ENCODE assay signal across 21 cellular contexts in the genomic region with DNA sequence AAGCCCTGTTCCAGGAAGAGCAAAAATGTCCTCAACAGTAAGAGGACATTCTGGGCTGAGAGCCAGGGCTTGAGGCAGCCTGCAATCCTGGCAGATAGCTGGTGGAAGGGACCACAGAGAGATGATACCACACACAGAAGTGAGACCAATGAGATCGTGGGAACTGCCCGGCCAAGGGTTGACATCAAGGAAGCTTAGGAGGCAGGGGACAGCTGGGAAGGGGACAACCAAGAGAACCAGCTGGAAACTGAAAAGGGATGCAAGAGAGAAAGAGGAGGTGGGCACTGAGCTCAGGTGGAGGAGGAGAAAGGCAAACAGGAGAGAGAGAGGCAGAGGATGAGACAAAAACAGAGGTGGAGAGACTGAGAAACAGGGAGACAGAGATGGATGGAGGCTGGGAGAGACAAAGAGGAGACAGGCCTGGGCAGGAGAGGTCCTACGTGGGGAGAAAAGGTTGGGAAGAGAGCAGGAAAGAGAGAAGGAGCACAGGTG. TPM values are rescaled to one million over a fixed set of nuclear protein-coding genes. Genes with fewer than 3 reads are reported as not detected.
DNase-seq lines count a peak whose midpoint lies in the region; ATAC-seq and TF ChIP-seq lines count a peak whose summit lies in the region.
"Had no signal": no experiment of that assay in that cellular context is flagged by ENCODE, and none has a peak within 500 bp of the region (broad histone marks: within the 10 kb centered on the region; RNA-seq: fewer than 3 reads in every experiment).

No MANE protein-coding gene starts in this region.

- H3K9me3 Mint-ChIP-seq in endothelial cell (ENCODE audit: unreplicated experiment) = peaks cover 5% of the 10 kb centered on the region
- no peaks in the 10 kb centered on the region for H3K9me3 Mint-ChIP-seq in activated T-cell treated with anti-CD3 and anti-CD28 coated beads, Interleukin-2, amount 50 U/mL, for 4 hours
- H3K9me3 Mint-ChIP-seq: activated T-cell treated with anti-CD3 and anti-CD28 coated beads, Interleukin-2, amount 50 U/mL, for 72 hours had no signal

- H3K36me3 Mint-ChIP-seq in endothelial cell (ENCODE audit: low read depth, unreplicated experiment) = no peaks in the 10 kb centered on the region
- no peaks in the 10 kb centered on the region for H3K36me3 Mint-ChIP-seq in activated T-cell treated with anti-CD3 and anti-CD28 coated beads, Interleukin-2, amount 50 U/mL, for 4 hours (ENCODE audit: insufficient read depth)

- H3K4me3 Mint-ChIP-seq in endothelial cell (ENCODE audit: unreplicated experiment) = peak overlapping the region; percentile 62
- no peak overlapping the region for H3K4me3 Mint-ChIP-seq in activated T-cell treated with anti-CD3 and anti-CD28 coated beads, Interleukin-2, amount 50 U/mL, for 4 hours
- H3K4me3 Mint-ChIP-seq: T-helper 17 cell had no signal

- H3K36me3 ChIP-seq in neuronal stem cell (replicated peaks in 1 of 2; ENCODE audit: control insufficient read depth in 2 of 2, insufficient read depth in 2 of 2, low read length in 2 of 2) = no peaks in the 10 kb centered on the region
- no peaks in the 10 kb centered on the region for H3K36me3 ChIP-seq in ovary
- H3K36me3 ChIP-seq: BLaER1 treated with 17β-estradiol and CSF1 and Interleukin-3, amounts not matched to agents 10 nM and 100 nM; neutrophil; thoracic aorta had no signal

- ATAC-seq in activated T-cell treated with anti-CD3 and anti-CD28 coated beads, Interleukin-2, amount 50 U/mL, for 4 hours = no peak
- ATAC-seq: activated T-cell treated with anti-CD3 and anti-CD28 coated beads, Interleukin-2, amount 50 U/mL, for 72 hours; Right ventricle myocardium inferior; sciatic nerve; T-helper 17 cell had no signal

- H3K27me3 Mint-ChIP-seq in endothelial cell (ENCODE audit: unreplicated experiment) = peaks cover 26% of the 10 kb centered on the region
- peaks cover 43% of the 10 kb centered on the region for H3K27me3 Mint-ChIP-seq in activated T-cell treated with anti-CD3 and anti-CD28 coated beads, Interleukin-2, amount 50 U/mL, for 4 hours (ENCODE audit: low read depth)

- peak; percentile 53 for DNase-seq in DMS79 treated with DMSO at 0.1 percent for 48 hours (lab: John Stamatoyannopoulos, UW)
- no peak for DNase-seq in DMS79 (lab: John Stamatoyannopoulos, UW)
- peak; percentile 97 for DNase-seq in NCI-H2029 treated with DMSO at 0.1 percent for 48 hours (lab: John Stamatoyannopoulos, UW)
- no peak for DNase-seq in endothelial cell (ENCODE audit: low spot score)
- DNase-seq in neuronal stem cell (ENCODE audit: low spot score) = no peak
- no peak for DNase-seq in ovary
- DNase-seq in activated T-cell treated with anti-CD3 and anti-CD28 coated beads, Interleukin-2, amount 50 U/mL, for 4 hours = no peak
- DNase-seq in HEK293T (ENCODE audit: extremely low spot score) = no peak
- DNase-seq: activated T-cell treated with anti-CD3 and anti-CD28 coated beads, Interleukin-2, amount 50 U/mL, for 72 hours; cerebellar nuclear complex; NCI-H2081 treated with DMSO at 0.1 percent for 48 hours; stimulated activated CD4-positive, alpha-beta T cell treated with anti-CD3 and anti-CD28 coated beads, Interleukin-2, amount 100 ng/mL, for 48 hours; stimulated activated CD8-positive, alpha-beta memory T cell treated with anti-CD3 and anti-CD28 coated beads, Interleukin-4, amount 100 ng/mL, for 48 hours; T-helper 17 cell had no signal

- H3K9me3 ChIP-seq in neuronal stem cell (replicated peaks in 1 of 2; ENCODE audit: control insufficient read depth in 2 of 2, insufficient read depth in 1 of 2, low read depth in 1 of 2, low read length in 2 of 2) (no peaks in the 10 kb centered on the region), ovary (no peaks in the 10 kb centered on the region)
- H3K9me3 ChIP-seq: BLaER1 treated with 17β-estradiol and CSF1 and Interleukin-3, amounts not matched to agents 10 nM and 100 nM; neutrophil; thoracic aorta had no signal

- CTCF ChIA-PET in HEK293T (lab: Yijun Ruan, JAX) = interaction anchor here (1.6 to 2.8 kb wide), 2 partner anchors 13 to 83 kb away, joined by 3 to 39 read pairs; no protein-coding TSS in a partner anchor

- H3K27ac ChIP-seq in neuronal stem cell (replicated peaks; ENCODE audit: low read length) (no peak overlapping the region), ovary (no peak overlapping the region)
- H3K27ac ChIP-seq: 22Rv1; BLaER1 treated with 17β-estradiol and CSF1 and Interleukin-3, amounts not matched to agents 10 nM and 100 nM; neutrophil; thoracic aorta had no signal

- H2BK15ac ChIP-seq in neuronal stem cell (ENCODE audit: low read length) = no peak overlapping the region

- no peak overlapping the region for H4K91ac ChIP-seq in neuronal stem cell (ENCODE audit: low read depth, low read length, poor library complexity)

- no peak overlapping the region for H3K9ac ChIP-seq in neuronal stem cell (ENCODE audit: low read depth, low read length, poor library complexity)

- no peak overlapping the region for H3K14ac ChIP-seq in neuronal stem cell (ENCODE audit: low read length)

- no peak overlapping the region for H4K8ac ChIP-seq in neuronal stem cell (ENCODE audit: low read depth, low read length)

- H3K4me1 ChIP-seq in neuronal stem cell (ENCODE audit: control insufficient read depth in 2 of 2, insufficient read depth in 1 of 2, low read depth in 1 of 2, low read length in 2 of 2) (peaks cover 1 to 6% of the 10 kb centered on the region in 2 donors), ovary (ENCODE audit: insufficient read depth) (no peaks in the 10 kb centered on the region)

- intact Hi-C loops in ovary (cut with DNase I) = loop anchor here (5.0 to 10.0 kb wide), 2 partner anchors 542 to 544 kb away; no protein-coding TSS in a partner anchor

- H2AK5ac ChIP-seq in neuronal stem cell (ENCODE audit: low read depth, low read length) = no peak overlapping the region

- TF ChIP-seq POLR2A in ovary (IDR thresholded peaks at IDR 0.05) = no peak

- peak overlapping the region; percentile 44 for H2AFZ ChIP-seq in neuronal stem cell (ENCODE audit: low read length)

- POLR2A ChIA-PET in HEK293T (lab: Yijun Ruan, JAX) = interaction anchor here (2.0 kb wide), 1 partner anchor 153 kb away, joined by 5 read pairs; a partner anchor contains a TSS

- H3K4me3 ChIP-seq in neuronal stem cell (ENCODE audit: low read length in 2 of 2) (no peak overlapping the region), ovary (no peak overlapping the region)
- H3K4me3 ChIP-seq: BLaER1 treated with 17β-estradiol and CSF1 and Interleukin-3, amounts not matched to agents 10 nM and 100 nM had no signal

- H3K27ac Mint-ChIP-seq in endothelial cell (ENCODE audit: unreplicated experiment) = peak overlapping the region; percentile 85
- H3K27ac Mint-ChIP-seq: activated T-cell treated with anti-CD3 and anti-CD28 coated beads, Interleukin-2, amount 50 U/mL, for 72 hours; T-helper 17 cell had no signal

- no peak overlapping the region for H3K18ac ChIP-seq in neuronal stem cell (ENCODE audit: low read length)

- no peak overlapping the region for H2BK5ac ChIP-seq in neuronal stem cell (ENCODE audit: low read length)

- no peak for TF ChIP-seq EP300 in ovary (IDR thresholded peaks at IDR 0.05)

- H2BK12ac ChIP-seq in neuronal stem cell (ENCODE audit: low read length) = no peak overlapping the region

- TF ChIP-seq CTCF in endothelial cell (IDR thresholded peaks at IDR 0.05; ENCODE audit: unreplicated experiment) = no peak
- TF ChIP-seq CTCF in ovary (IDR thresholded peaks at IDR 0.05) = no peak

- no peak overlapping the region for H2BK120ac ChIP-seq in neuronal stem cell (ENCODE audit: low read depth, low read length)

- H3K27me3 ChIP-seq in neuronal stem cell (ENCODE audit: control insufficient read depth in 3 of 3, insufficient read depth in 3 of 3, low read depth in 1 of 3, low read length in 3 of 3) (peaks cover 0 to 21% (median 4%) of the 10 kb centered on the region in 3 experiments), ovary (no peaks in the 10 kb centered on the region)
- H3K27me3 ChIP-seq: BLaER1 treated with 17β-estradiol and CSF1 and Interleukin-3, amounts not matched to agents 10 nM and 100 nM had no signal

- no CpG with 5 or more reads among the region's 3 CpGs for WGBS in neuronal stem cell (ENCODE audit: extremely low coverage in 2 of 2, insufficient read length in 2 of 2, insufficient replicate concordance in 1 of 2), 2 donors
- 44 to 58% (median 56%) methylated on average over 3 of the region's 3 CpGs for WGBS in ovary, 3 donors

- H3K4me2 ChIP-seq in neuronal stem cell (ENCODE audit: insufficient read depth, low read length, poor library complexity, severe bottlenecking) = no peak overlapping the region

- no peaks in the 10 kb centered on the region for H3K79me1 ChIP-seq in neuronal stem cell (ENCODE audit: low read depth, low read length)

- no peak overlapping the region for H3K4ac ChIP-seq in neuronal stem cell (ENCODE audit: low read length)

- H3K4me1 Mint-ChIP-seq in endothelial cell (ENCODE audit: unreplicated experiment) = peaks cover 44% of the 10 kb centered on the region
- peaks cover 8% of the 10 kb centered on the region for H3K4me1 Mint-ChIP-seq in activated T-cell treated with anti-CD3 and anti-CD28 coated beads, Interleukin-2, amount 50 U/mL, for 4 hours (ENCODE audit: low read depth)

- no peak overlapping the region for H3K23ac ChIP-seq in neuronal stem cell (ENCODE audit: low read depth, low read length, poor library complexity)

TF ChIP-seq in HEK293T, 16 proteins besides CTCF, POLR2A, EP300 and RAD21:
- TF ChIP-seq ARNT (IDR thresholded peaks at IDR 0.05) (no peak), CTBP1 (IDR thresholded peaks at IDR 0.05; ENCODE audit: borderline replicate concordance) (no peak), FOXM1 (IDR thresholded peaks at IDR 0.05; ENCODE audit: borderline replicate concordance) (no peak), NFRKB (IDR thresholded peaks at IDR 0.05) (no peak)

RNA-seq across cellular contexts. Expression of a gene that starts 9.2 kb away (rescaled TPM):
- total RNA-seq in endothelial cell (ENCODE audit: unreplicated experiment) = not detected
- polyA plus RNA-seq in neuronal stem cell (2013, experiment 1 of 2) = not detected
- not detected for polyA plus RNA-seq in neuronal stem cell (2013, experiment 2 of 2)
- 10 to 100 TPM in 1 of 7 donors, 1 to 10 TPM in 2, under 1 TPM in 2, not detected in 2; 0.36 to 66.1 (median 3.1) TPM for total RNA-seq in ovary
- polyA plus RNA-seq in ovary = under 1 TPM; 0.42 to 0.61 TPM
- not detected for total RNA-seq in activated T-cell treated with anti-CD3 and anti-CD28 coated beads, Interleukin-2, amount 50 U/mL, for 4 hours
- total RNA-seq: activated T-cell treated with anti-CD3 and anti-CD28 coated beads, Interleukin-2, amount 50 U/mL, for 72 hours; Daoy; Right ventricle myocardium inferior; thoracic aorta had no signal

RNA-seq across cellular contexts. Expression of a gene that starts 43.4 kb away (rescaled TPM):
- total RNA-seq in endothelial cell (ENCODE audit: unreplicated experiment) = not detected
- polyA plus RNA-seq in neuronal stem cell (2013, experiment 1 of 2) = not detected
- not detected for polyA plus RNA-seq in neuronal stem cell (2013, experiment 2 of 2)
- under 1 TPM in 1 of 7 donors, not detected in 6; 0.57 TPM for total RNA-seq in ovary
- under 1 TPM in 1 of 2 donors, not detected in 1; 0.08 TPM for polyA plus RNA-seq in ovary
- total RNA-seq in activated T-cell treated with anti-CD3 and anti-CD28 coated beads, Interleukin-2, amount 50 U/mL, for 4 hours = not detected
- total RNA-seq: activated T-cell treated with anti-CD3 and anti-CD28 coated beads, Interleukin-2, amount 50 U/mL, for 72 hours; Daoy; Right ventricle myocardium inferior; T-helper 17 cell; thoracic aorta had no signal

RNA-seq across cellular contexts. Expression of a gene that starts 51.4 kb away (rescaled TPM):
- total RNA-seq in endothelial cell (ENCODE audit: unreplicated experiment) (199 TPM), ovary (1 to 10 TPM; 1.2 to 4.7 (median 2.1) TPM)
- polyA plus RNA-seq in neuronal stem cell (2013, experiment 1 of 2) = 0.03 TPM
- 0.01 TPM for polyA plus RNA-seq in neuronal stem cell (2013, experiment 2 of 2)
- polyA plus RNA-seq in ovary = 1 to 10 TPM; 2.4 to 4.1 TPM
- total RNA-seq in activated T-cell treated with anti-CD3 and anti-CD28 coated beads, Interleukin-2, amount 50 U/mL, for 4 hours = under 1 TPM; 0.05 to 0.14 (median 0.11) TPM

Comparison
In these comparisons a context has a peak if more than half of its experiments do, and no peak if none do; other contexts are left out.
1. DNase-seq: peak in DMS79 treated with DMSO at 0.1 percent for 48 hours (single experiment) and NCI-H2029 treated with DMSO at 0.1 percent for 48 hours (single experiment); none in DMS79 (single experiment), endothelial cell (single experiment), neuronal stem cell (single experiment), ovary (0 of 5), activated T-cell treated with anti-CD3 and anti-CD28 coated beads, Interleukin-2, amount 50 U/mL, for 4 hours (single experiment) and HEK293T (single experiment).
2. RNA of a gene that starts 51.4 kb away (total RNA-seq): 199 TPM in endothelial cell (single experiment); 1.2 to 4.7 TPM in ovary and 0.05 to 0.14 TPM in activated T-cell treated with anti-CD3 and anti-CD28 coated beads, Interleukin-2, amount 50 U/mL, for 4 hours; every median in the first group is over 10 times any median in the second.